ENCODE assay signal across 19 cellular contexts in the genomic region with DNA sequence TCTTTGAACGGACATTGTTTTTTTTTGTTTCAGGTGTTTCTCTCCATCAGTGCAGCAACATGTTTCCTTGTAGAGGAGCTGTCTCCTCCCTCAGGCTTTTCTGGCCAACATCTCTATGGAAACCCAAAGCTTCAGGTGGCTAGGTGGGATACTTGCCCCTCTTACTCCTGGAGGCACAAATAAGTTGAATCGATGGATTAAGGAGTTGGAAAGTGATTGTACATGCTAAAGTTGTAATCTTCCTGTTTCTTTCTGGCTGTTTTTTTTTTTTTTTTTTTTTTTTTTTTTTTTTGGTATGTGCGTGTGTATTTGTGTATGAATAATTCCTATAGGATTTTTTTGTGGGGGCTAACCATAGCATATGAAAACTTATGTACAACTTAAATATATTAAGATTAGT. TPM values are rescaled to one million over a fixed set of nuclear protein-coding genes. Genes with fewer than 3 reads are reported as not detected.
DNase-seq lines count a peak whose midpoint lies in the region; ATAC-seq, FAIRE-seq and TF ChIP-seq lines count a peak whose summit lies in the region.
"Had no signal": no experiment of that assay in that cellular context is flagged by ENCODE, and none has a peak within 500 bp of the region (broad histone marks: within the 10 kb centered on the region; RNA-seq: fewer than 3 reads in every experiment).

No MANE protein-coding gene starts in this region.

- H2AFZ ChIP-seq in GM23338 (no peak overlapping the region), GM12878 (ENCODE audit: control insufficient read depth, low read depth, low read length) (no peak overlapping the region)

- no TSS peak for BruUV-seq in GM12878 (replicated peaks; lab: Mats Ljungman, UMichigan)

- H3F3A ChIP-seq in GM23338 (replicated peaks; ENCODE audit: low read depth): no peaks in the 10 kb centered on the region

- H3K27me3 Mint-ChIP-seq in CD4-positive, CD25-positive, alpha-beta regulatory T cell: no peaks in the 10 kb centered on the region
- H3K27me3 Mint-ChIP-seq in GM23338 (ENCODE audit: insufficient read depth, low read depth, poor library complexity): peaks cover 4% of the 10 kb centered on the region
- H3K27me3 Mint-ChIP-seq in naive thymus-derived CD4-positive, alpha-beta T cell: no peaks in the 10 kb centered on the region

- intact Hi-C loops in GM12878 (cut with micrococcal nuclease; ENCODE audit: unreplicated experiment): no loop called here
- intact Hi-C loops in naive thymus-derived CD4-positive, alpha-beta T cell (cut with micrococcal nuclease): no loop called here

- 71% methylated on average over 2 of the region's 3 CpGs for WGBS in GM12878 (ENCODE audit: insufficient coverage, insufficient replicate concordance, low lambda C conversion rate, missing lambda C conversion rate)

- peaks cover 0 to 2% (median 0%) of the 10 kb centered on the region in 7 donors for H3K9me3 Mint-ChIP-seq in CD4-positive, CD25-positive, alpha-beta regulatory T cell
- H3K9me3 Mint-ChIP-seq in GM23338: peaks cover 10% of the 10 kb centered on the region; the same call in 2 of the 3 replicates
- H3K9me3 Mint-ChIP-seq in naive thymus-derived CD4-positive, alpha-beta T cell: peaks cover 0 to 5% (median 2%) of the 10 kb centered on the region in 11 donors

- TF ChIP-seq CTCF in GM23338 (conservative IDR thresholded peaks at IDR 0.05; ENCODE audit: low read depth in 2 of 2) (no peak), GM12878 (IDR thresholded peaks at IDR 0.05 in 2 of 3, conservative IDR thresholded peaks at IDR 0.05 in 1 of 3; ENCODE audit: control insufficient read depth in 2 of 3, extremely low read depth in 1 of 3, insufficient read depth in 1 of 3, low read depth in 3 of 3, low read length in 3 of 3) (no peak)

- no peak for TF ChIP-seq EP300 in GM12878 (IDR thresholded peaks at IDR 0.05; ENCODE audit: borderline replicate concordance in 1 of 2, control insufficient read depth in 1 of 2, low read depth in 2 of 2, low read length in 2 of 2)

- H3K36me3 Mint-ChIP-seq in CD4-positive, CD25-positive, alpha-beta regulatory T cell: peaks cover 20% of the 10 kb centered on the region
- H3K36me3 Mint-ChIP-seq in GM23338 (ENCODE audit: low read depth): peaks cover 36% of the 10 kb centered on the region
- H3K36me3 Mint-ChIP-seq in naive thymus-derived CD4-positive, alpha-beta T cell: peaks cover 0 to 32% (median 22%) of the 10 kb centered on the region in 5 donors

- no peak overlapping the region for H3K27ac ChIP-seq in CD4-positive, CD25-positive, alpha-beta regulatory T cell (ENCODE audit: insufficient read depth, low read length, poor library complexity, severe bottlenecking)
- no peak overlapping the region for H3K27ac ChIP-seq in GM23338 (ENCODE audit: low read depth)
- no peak overlapping the region for H3K27ac ChIP-seq in GM12878 (ENCODE audit: control insufficient read depth, insufficient read depth)
- no peak overlapping the region for H3K27ac ChIP-seq in naive thymus-derived CD4-positive, alpha-beta T cell (ENCODE audit: low read depth, low read length)
- H3K27ac ChIP-seq: RWPE1 had no signal

- peaks cover 6% of the 10 kb centered on the region for H3K36me3 ChIP-seq in CD4-positive, CD25-positive, alpha-beta regulatory T cell (ENCODE audit: control insufficient read depth, insufficient read depth, low read length)
- H3K36me3 ChIP-seq in GM23338 (ENCODE audit: insufficient read depth) (no peaks in the 10 kb centered on the region), GM12878 (ENCODE audit: control insufficient read depth in 2 of 2, insufficient read depth in 2 of 2, low read length in 1 of 2) (peaks cover 0 to 2% of the 10 kb centered on the region in 2 experiments; a peak in 2 of 4 replicates)
- peaks cover 0 to 11% (median 0%) of the 10 kb centered on the region in 3 experiments for H3K36me3 ChIP-seq in naive thymus-derived CD4-positive, alpha-beta T cell (ENCODE audit: control insufficient read depth in 2 of 3, insufficient read depth in 3 of 3, low read length in 3 of 3)
- H3K36me3 ChIP-seq: BE2C had no signal

- in situ Hi-C loops in GM12878 (cut with MboI): loop anchor here (25.0 kb wide), 4 partner anchors 703 to 1872 kb away; partner anchors contain the start of gene BTG3

- SMC1A ChIA-PET in GM12878 (lab: Charles Lee; ENCODE audit: uncharacterized antibody, unreplicated experiment): interaction anchor here (0.7 kb wide), 1 partner anchor 287 kb away, joined by 3 read pairs; no protein-coding TSS in a partner anchor

- no peak for FAIRE-seq in GM12878 (lab: Jason Lieb, UNC)
- FAIRE-seq: GM19239, HTR-8/SVneo had no signal

- no peak for DNase-seq in CD4-positive, CD25-positive, alpha-beta regulatory T cell
- DNase-seq in GM23338 (ENCODE audit: low spot score) (no peak), GM12878 (ENCODE audit: low read depth, low spot score) (no peak), iPS-NIHi7 (ENCODE audit: extremely low spot score) (no peak), NOMO-1 (lab: John Stamatoyannopoulos, UW; ENCODE audit: unreplicated experiment in 2 of 2) (no peak), NCI-H69 (lab: John Stamatoyannopoulos, UW) (no peak)
- DNase-seq in naive thymus-derived CD4-positive, alpha-beta T cell: no peak
- DNase-seq: BE2C, GDM1, NCI-H1417 treated with DMSO at 0.1 percent for 48 hours, NCI-H1930, NCI-H2171 treated with DMSO at 0.1 percent for 48 hours, NCI-H446 treated with DMSO at 0.1 percent for 48 hours, NCI-H748 treated with DMSO at 0.1 percent for 48 hours, PC-3 had no signal

- no peak overlapping the region for H3K9ac ChIP-seq in GM12878 (ENCODE audit: control insufficient read depth, insufficient read depth, low read length)

- H3K4me1 ChIP-seq in CD4-positive, CD25-positive, alpha-beta regulatory T cell (ENCODE audit: control insufficient read depth, insufficient read depth, low read length, poor library complexity, severe bottlenecking): peaks cover 43% of the 10 kb centered on the region
- H3K4me1 ChIP-seq in GM23338 (ENCODE audit: insufficient read depth) (peaks cover 68% of the 10 kb centered on the region), GM12878 (ENCODE audit: control insufficient read depth, insufficient read depth, low read length) (no peaks in the 10 kb centered on the region)
- peaks cover 26 to 37% of the 10 kb centered on the region in 2 donors for H3K4me1 ChIP-seq in naive thymus-derived CD4-positive, alpha-beta T cell (ENCODE audit: control insufficient read depth in 2 of 2, insufficient read depth in 2 of 2, low read length in 2 of 2)
- H3K4me1 ChIP-seq: BE2C had no signal

- no peak for TF ChIP-seq POLR2A in GM12878 (IDR thresholded peaks at IDR 0.05; ENCODE audit: low read depth, low read length)

- RAD21 ChIA-PET in GM12878 (lab: Charles Lee; ENCODE audit: unreplicated experiment): no interaction called here

- H3K79me2 ChIP-seq in GM23338 (replicated peaks; ENCODE audit: insufficient read depth) (peaks cover 100% of the 10 kb centered on the region), GM12878 (ENCODE audit: control insufficient read depth, insufficient read depth, low read length) (peaks cover 68% of the 10 kb centered on the region)

- ATAC-seq in CD4-positive, CD25-positive, alpha-beta regulatory T cell (ENCODE audit: low read depth in 2 of 2): no peak
- no peak for ATAC-seq in GM23338
- ATAC-seq in GM12878: no peak
- no peak for ATAC-seq in naive thymus-derived CD4-positive, alpha-beta T cell
- no peak for ATAC-seq in GM18520 (IDR thresholded peaks at IDR 0.05; ENCODE audit: unreplicated experiment)

- POLR2A ChIA-PET in GM12878 (lab: Charles Lee): no interaction called here
- POLR2A ChIA-PET in naive thymus-derived CD4-positive, alpha-beta T cell (lab: Charles Lee): no interaction called here

- H3K27me3 ChIP-seq in CD4-positive, CD25-positive, alpha-beta regulatory T cell (ENCODE audit: control insufficient read depth, insufficient read depth, low read length): no peaks in the 10 kb centered on the region
- H3K27me3 ChIP-seq in GM23338 (ENCODE audit: insufficient read depth) (no peaks in the 10 kb centered on the region), GM12878 (replicated peaks in 1 of 2; ENCODE audit: control insufficient read depth in 2 of 2, insufficient read depth in 2 of 2, low read length in 1 of 2) (no peaks in the 10 kb centered on the region)
- no peaks in the 10 kb centered on the region for H3K27me3 ChIP-seq in naive thymus-derived CD4-positive, alpha-beta T cell (ENCODE audit: control insufficient read depth in 2 of 2, insufficient read depth in 2 of 2, low read length in 2 of 2)
- H3K27me3 ChIP-seq: BE2C had no signal

- H3K9me3 ChIP-seq in CD4-positive, CD25-positive, alpha-beta regulatory T cell (ENCODE audit: control insufficient read depth in 2 of 2, low read length in 2 of 2): no peaks in the 10 kb centered on the region
- no peaks in the 10 kb centered on the region; the same call in 1 of the 3 replicates for H3K9me3 ChIP-seq in GM12878 (replicated peaks; ENCODE audit: control insufficient read depth, insufficient read depth, low read length)
- no peaks in the 10 kb centered on the region for H3K9me3 ChIP-seq in naive thymus-derived CD4-positive, alpha-beta T cell (ENCODE audit: control insufficient read depth in 2 of 3, low read length in 3 of 3)
- H3K9me3 ChIP-seq: BE2C had no signal

- no peaks in the 10 kb centered on the region for H3K9me2 ChIP-seq in GM23338 (ENCODE audit: insufficient read depth)

- peaks cover 58 to 96% (median 69%) of the 10 kb centered on the region in 4 donors for H3K4me1 Mint-ChIP-seq in CD4-positive, CD25-positive, alpha-beta regulatory T cell
- H3K4me1 Mint-ChIP-seq in GM23338: peaks cover 83% of the 10 kb centered on the region
- peaks cover 60 to 100% (median 95%) of the 10 kb centered on the region in 7 donors for H3K4me1 Mint-ChIP-seq in naive thymus-derived CD4-positive, alpha-beta T cell

- H3K4me3 ChIP-seq in CD4-positive, CD25-positive, alpha-beta regulatory T cell (ENCODE audit: low read depth, low read length): peak overlapping the region; percentile 2
- peak overlapping the region; percentile 10; the same call in 1 of the 2 replicates for H3K4me3 ChIP-seq in GM23338
- H3K4me3 ChIP-seq in GM12878: no peak overlapping the region
- H3K4me3 ChIP-seq in naive thymus-derived CD4-positive, alpha-beta T cell (ENCODE audit: low read length): no peak overlapping the region

- peak overlapping the region; percentile 42 for H3K4me2 ChIP-seq in GM23338
- H3K4me2 ChIP-seq in GM12878 (ENCODE audit: control insufficient read depth, insufficient read depth): no peak overlapping the region

- peak overlapping the region; percentile 21 to 53 (median 27) for H3K27ac Mint-ChIP-seq in CD4-positive, CD25-positive, alpha-beta regulatory T cell
- no peak overlapping the region for H3K27ac Mint-ChIP-seq in GM23338
- H3K27ac Mint-ChIP-seq in naive thymus-derived CD4-positive, alpha-beta T cell: peak overlapping the region in 3 of 9 donors; percentile 7 to 69 (median 45)

- no peak for TF ChIP-seq RAD21 in GM12878 (IDR thresholded peaks at IDR 0.05; ENCODE audit: insufficient read depth, low read depth, low read length)

- H4K20me1 ChIP-seq in GM23338 (replicated peaks; ENCODE audit: insufficient read depth): peaks cover 20% of the 10 kb centered on the region; the same call in 1 of the 2 replicates
- no peaks in the 10 kb centered on the region for H4K20me1 ChIP-seq in GM12878 (ENCODE audit: control insufficient read depth, insufficient read depth)

- CTCF ChIA-PET in GM12878 (lab: Yijun Ruan, JAX): no interaction called here
- CTCF ChIA-PET in naive thymus-derived CD4-positive, alpha-beta T cell (lab: Charles Lee): no interaction called here

- H3K4me3 Mint-ChIP-seq in CD4-positive, CD25-positive, alpha-beta regulatory T cell: peak overlapping the region in 2 of 4 donors; percentile 29 to 38
- H3K4me3 Mint-ChIP-seq in GM23338: 0 out of 3 replicates have a peak overlapping the region, but pooled peaks have one; percentile 3
- H3K4me3 Mint-ChIP-seq in naive thymus-derived CD4-positive, alpha-beta T cell: peak overlapping the region in 7 of 10 donors; percentile 20 to 98 (median 44)

RNA-seq across cellular contexts. Expression of gene USP25, which starts 10.6 kb away (rescaled TPM):
- 64.6 TPM for total RNA-seq in CD4-positive, CD25-positive, alpha-beta regulatory T cell
- polyA plus RNA-seq in CD4-positive, CD25-positive, alpha-beta regulatory T cell: 10 to 100 TPM in 2 of 4 donors, 1 to 10 TPM in 2; 6.6 to 12.9 (median 9.6) TPM
- total RNA-seq in GM23338 (2014; rRNA removed; shearing (Covaris generic)): 49.2 and 69.3 TPM in 2 replicates
- 11.8 and 14.2 TPM in 2 replicates for polyA plus RNA-seq in GM23338 (2016; fragmentation: Nextera tagmentation; extraction: Ambion mirVana)
- 73.9 and 75.4 TPM in 2 replicates for total RNA-seq in GM12878 (2013; cell fraction: nucleolus; rRNA removed)
- total RNA-seq in GM12878 (2014; rRNA removed): 28.8 and 29.9 TPM in 2 replicates
- total RNA-seq in GM12878 (2014; rRNA removed; fragmentation: Illumina TruSeq; extraction: Trizol): 29.2 and 31.3 TPM in 2 replicates
- total RNA-seq in GM12878 (2021): 27.5 and 28.3 TPM in 2 replicates
- 11.8 TPM for polyA plus RNA-seq in GM12878 (2011; ENCODE audit: low read depth)
- polyA plus RNA-seq in GM12878 (2011; rRNA removed): 25.6 and 35.8 TPM in 2 replicates
- 11.7 and 12.1 TPM in 2 replicates for polyA plus RNA-seq in GM12878 (2011; cell fraction: cytosol; rRNA removed)
- polyA plus RNA-seq in GM12878 (2011; cell fraction: nucleus; rRNA removed): 19.0 and 20.7 TPM in 2 replicates
- polyA plus RNA-seq in GM12878 (2012): 8.8 and 15.7 TPM in 2 replicates
- 25.3 and 35.3 TPM in 2 replicates for polyA plus RNA-seq in GM12878 (2014; fragmentation: Illumina TruSeq; extraction: Trizol)
- polyA plus RNA-seq in GM12878 (2014; fragmentation: Nextera tagmentation; extraction: Ambion mirVana): 1 to 10 TPM; 6.2 to 7.4 TPM
- 17.5 and 21.5 TPM in 2 replicates for polyA plus RNA-seq in GM12878 (2014; rRNA removed)
- polyA plus RNA-seq in GM12878 (2016; fragmentation: Nextera tagmentation; extraction: Ambion mirVana): 1 to 10 TPM; 1.5 to 2.6 TPM
- polyA minus RNA-seq in GM12878 (2011; rRNA and poly(A)+ RNA removed): 44.2 and 88.0 TPM in 2 replicates
- polyA minus RNA-seq in GM12878 (2011; cell fraction: cytosol; rRNA and poly(A)+ RNA removed): 11.1 and 17.9 TPM in 2 replicates
- 65.6 and 87.2 TPM in 2 replicates for polyA minus RNA-seq in GM12878 (2011; cell fraction: nucleus; rRNA and poly(A)+ RNA removed)
- total RNA-seq in naive thymus-derived CD4-positive, alpha-beta T cell: 10 to 100 TPM; 51.0 to 67.4 (median 56.5) TPM
- polyA plus RNA-seq in naive thymus-derived CD4-positive, alpha-beta T cell: 10 to 100 TPM in 1 of 2 donors, 1 to 10 TPM in 1; 9.6 to 21.0 TPM

Comparison
In these comparisons a context has a peak if more than half of its experiments do, and no peak if none do; other contexts are left out.
1. H3K4me3 ChIP-seq: peak in CD4-positive, CD25-positive, alpha-beta regulatory T cell (single experiment) and GM23338 (single experiment); none in GM12878 (single experiment) and naive thymus-derived CD4-positive, alpha-beta T cell (single experiment).